13 cellular contexts compared by ENCODE assay signal in the genomic region with DNA sequence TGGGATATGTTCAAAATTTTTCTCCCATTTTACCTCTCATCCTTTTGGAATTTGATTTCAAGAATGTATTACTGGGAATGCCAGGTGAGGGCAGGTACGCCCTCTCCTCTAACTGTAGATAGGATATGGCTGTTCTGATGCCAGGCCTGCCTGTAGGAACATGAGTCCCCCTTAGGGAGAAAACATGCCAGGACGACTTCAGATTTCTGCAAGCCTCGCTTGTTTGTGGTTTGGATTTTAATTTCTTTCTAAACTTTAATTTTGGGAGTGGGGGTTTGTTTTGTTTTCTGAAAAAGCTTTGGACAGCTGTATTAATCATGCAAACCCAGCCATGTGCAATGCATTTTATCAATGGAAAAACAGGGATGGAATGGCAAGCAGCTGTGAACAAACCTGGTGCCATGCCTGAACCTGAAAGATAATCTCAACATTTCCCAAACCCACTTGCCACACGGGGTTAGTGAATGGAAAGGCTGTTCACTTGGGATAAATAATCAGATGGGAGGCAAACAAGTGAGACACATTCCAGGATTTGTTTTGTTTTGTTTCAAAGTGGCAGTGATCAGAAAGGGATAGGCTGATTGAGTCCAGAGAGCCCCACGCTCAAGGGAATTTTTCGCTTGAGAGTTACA.
"Had no signal": no experiment of that assay in that cellular context is flagged by ENCODE, and none has a peak within 500 bp of the region (broad histone marks: within the 10 kb centered on the region; RNA-seq: fewer than 3 reads in every experiment).

No MANE protein-coding gene starts in this region.

- H3K27me3 ChIP-seq: breast epithelium, esophagus squamous epithelium, right atrium auricular region had no signal

- H3K4me1 ChIP-seq: breast epithelium, right atrium auricular region had no signal

- DNase-seq: activated B cell treated with CpG ODN at 0.5 μM for 24 hours; activated effector memory CD4-positive, alpha-beta T cell treated with anti-CD3 and anti-CD28 coated beads, Interleukin-2, amount 50 U/mL, for 16 hours; activated T-cell treated with anti-CD3 and anti-CD28 coated beads, Interleukin-2, amount 50 U/mL, for 24 hours; esophagus squamous epithelium; kidney glomerular epithelial cell; midbrain; naive B cell; posterior cingulate gyrus; small intestine; T-helper 17 cell had no signal

- H3K27ac Mint-ChIP-seq: activated B cell treated with CpG ODN at 0.5 μM for 24 hours; activated naive CD8-positive, alpha-beta T cell; activated T-cell treated with anti-CD3 and anti-CD28 coated beads, Interleukin-2, amount 50 U/mL, for 24 hours; naive B cell; T-helper 17 cell had no signal

- H3K27ac ChIP-seq: esophagus squamous epithelium, right atrium auricular region had no signal

- ATAC-seq: T-helper 17 cell had no signal

- FAIRE-seq: small intestine had no signal

- H3K36me3 Mint-ChIP-seq: activated naive CD8-positive, alpha-beta T cell; naive B cell had no signal

- H3K9me3 Mint-ChIP-seq: activated B cell treated with CpG ODN at 0.5 μM for 24 hours; activated T-cell treated with anti-CD3 and anti-CD28 coated beads, Interleukin-2, amount 50 U/mL, for 24 hours; naive B cell had no signal

- H3K36me3 ChIP-seq: breast epithelium, esophagus squamous epithelium, right atrium auricular region had no signal

- H3K9me3 ChIP-seq: breast epithelium, esophagus squamous epithelium, right atrium auricular region had no signal

- H3K4me3 ChIP-seq: breast epithelium, esophagus squamous epithelium, right atrium auricular region had no signal

- H3K4me3 Mint-ChIP-seq: activated B cell treated with CpG ODN at 0.5 μM for 24 hours; activated naive CD8-positive, alpha-beta T cell; activated T-cell treated with anti-CD3 and anti-CD28 coated beads, Interleukin-2, amount 50 U/mL, for 24 hours; naive B cell; T-helper 17 cell had no signal

- H3K4me1 Mint-ChIP-seq: activated B cell treated with CpG ODN at 0.5 μM for 24 hours, naive B cell, T-helper 17 cell had no signal
